In genomic region chr6:157267109-157267611, GRCh38 we compare ENCODE assay signal across 2 cellular contexts.
TF ChIP-seq lines count a peak whose summit lies in the region.

No MANE protein-coding gene starts in this region.

TF ChIP-seq in WTC11, 78 proteins besides CTCF, POLR2A, EP300 and RAD21:
- TF ChIP-seq ATF2 (CRISPR knock-in tag; IDR thresholded peaks at IDR 0.05; ENCODE audit: borderline replicate concordance, low read depth) (no peak), ZNF138 (CRISPR knock-in tag; conservative IDR thresholded peaks at IDR 0.05) (no peak), HMGXB4 (CRISPR knock-in tag; IDR thresholded peaks at IDR 0.05) (0 out of 2 replicates have a peak, but pooled peaks have one; percentile 29)
- TF ChIP-seq, protein P1, sequence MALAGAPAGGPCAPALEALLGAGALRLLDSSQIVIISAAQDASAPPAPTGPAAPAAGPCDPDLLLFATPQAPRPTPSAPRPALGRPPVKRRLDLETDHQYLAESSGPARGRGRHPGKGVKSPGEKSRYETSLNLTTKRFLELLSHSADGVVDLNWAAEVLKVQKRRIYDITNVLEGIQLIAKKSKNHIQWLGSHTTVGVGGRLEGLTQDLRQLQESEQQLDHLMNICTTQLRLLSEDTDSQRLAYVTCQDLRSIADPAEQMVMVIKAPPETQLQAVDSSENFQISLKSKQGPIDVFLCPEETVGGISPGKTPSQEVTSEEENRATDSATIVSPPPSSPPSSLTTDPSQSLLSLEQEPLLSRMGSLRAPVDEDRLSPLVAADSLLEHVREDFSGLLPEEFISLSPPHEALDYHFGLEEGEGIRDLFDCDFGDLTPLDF (CRISPR knock-in tag; IDR thresholded peaks at IDR 0.05), result no peak

TF ChIP-seq in HepG2, 621 proteins besides CTCF, POLR2A, EP300 and RAD21:
- TF ChIP-seq HDAC2 (CRISPR knock-in tag; IDR thresholded peaks at IDR 0.05) (no peak), SRY (CRISPR knock-in tag; IDR thresholded peaks at IDR 0.05) (no peak), ZNF687 (CRISPR knock-in tag; IDR thresholded peaks at IDR 0.05) (peak; percentile 25; the same call in 1 of the 2 replicates), ATF7-NPFF (CRISPR knock-in tag; IDR thresholded peaks at IDR 0.05; ENCODE audit: low read depth) (no peak), AGO1 (IDR thresholded peaks at IDR 0.05; ENCODE audit: low read depth, low read length, poor library complexity, severe bottlenecking) (peak; percentile 36)
- TF ChIP-seq, protein P2, sequence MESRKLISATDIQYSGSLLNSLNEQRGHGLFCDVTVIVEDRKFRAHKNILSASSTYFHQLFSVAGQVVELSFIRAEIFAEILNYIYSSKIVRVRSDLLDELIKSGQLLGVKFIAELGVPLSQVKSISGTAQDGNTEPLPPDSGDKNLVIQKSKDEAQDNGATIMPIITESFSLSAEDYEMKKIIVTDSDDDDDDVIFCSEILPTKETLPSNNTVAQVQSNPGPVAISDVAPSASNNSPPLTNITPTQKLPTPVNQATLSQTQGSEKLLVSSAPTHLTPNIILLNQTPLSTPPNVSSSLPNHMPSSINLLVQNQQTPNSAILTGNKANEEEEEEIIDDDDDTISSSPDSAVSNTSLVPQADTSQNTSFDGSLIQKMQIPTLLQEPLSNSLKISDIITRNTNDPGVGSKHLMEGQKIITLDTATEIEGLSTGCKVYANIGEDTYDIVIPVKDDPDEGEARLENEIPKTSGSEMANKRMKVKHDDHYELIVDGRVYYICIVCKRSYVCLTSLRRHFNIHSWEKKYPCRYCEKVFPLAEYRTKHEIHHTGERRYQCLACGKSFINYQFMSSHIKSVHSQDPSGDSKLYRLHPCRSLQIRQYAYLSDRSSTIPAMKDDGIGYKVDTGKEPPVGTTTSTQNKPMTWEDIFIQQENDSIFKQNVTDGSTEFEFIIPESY (CRISPR knock-in tag; IDR thresholded peaks at IDR 0.05), result peak; percentile 57; the same call in 1 of the 2 replicates
TF ChIP-seq in HepG2: peak in this region for 3.
